In genomic region chr18:51097046-51097822, GRCh38 we compare ENCODE assay signal across 17 cellular contexts.
"Had no signal": no experiment of that assay in that cellular context is flagged by ENCODE, and none has a peak within 500 bp of the region (broad histone marks: within the 10 kb centered on the region; RNA-seq: fewer than 3 reads in every experiment).

No MANE protein-coding gene starts in this region.

- H3K27ac ChIP-seq: ascending aorta, epithelial cell of prostate, gastrocnemius medialis, right atrium auricular region, skin epidermis, suprapubic skin had no signal

- H3K4me3 Mint-ChIP-seq: dendritic cell treated with granulocyte-macrophage colony-stimulating factor and Interleukin-4, amounts not matched to agents 40 ng/mL and 50 ng/mL, for 4 days; immature natural killer cell; nephron had no signal

- H3K36me3 ChIP-seq: ascending aorta, gastrocnemius medialis, heart left ventricle, right atrium auricular region, suprapubic skin had no signal

- ATAC-seq: gastrocnemius medialis; heart left ventricle; stimulated activated naive CD8-positive, alpha-beta T cell treated with anti-CD3 and anti-CD28 coated beads, Interleukin-15, Interleukin-2, amounts not matched to agents 100 U/mL and 50 U/mL, for 24 hours had no signal

- DNase-seq: activated naive CD4-positive, alpha-beta T cell; gastrocnemius medialis; heart left ventricle; immature natural killer cell; mesendoderm; occipital lobe; stimulated activated CD4-positive, alpha-beta T cell treated with anti-CD3 and anti-CD28 coated beads, Interleukin-4, amount 100 ng/mL, for 24 hours; stimulated activated naive CD8-positive, alpha-beta T cell treated with anti-CD3 and anti-CD28 coated beads, Interleukin-15, Interleukin-2, amounts not matched to agents 100 U/mL and 50 U/mL, for 24 hours; trophoblast cell had no signal

- H3K27ac Mint-ChIP-seq: dendritic cell treated with granulocyte-macrophage colony-stimulating factor and Interleukin-4, amounts not matched to agents 40 ng/mL and 50 ng/mL, for 4 days; immature natural killer cell; nephron had no signal

- H3K27me3 ChIP-seq: ascending aorta, gastrocnemius medialis, heart left ventricle, right atrium auricular region, suprapubic skin had no signal

- H3K4me1 Mint-ChIP-seq: nephron had no signal

- H3K4me3 ChIP-seq: ascending aorta, gastrocnemius medialis, heart left ventricle, right atrium auricular region, skin epidermis, suprapubic skin had no signal

- FAIRE-seq: bronchial epithelial cell had no signal

- H3K4me1 ChIP-seq: ascending aorta, gastrocnemius medialis, right atrium auricular region, suprapubic skin had no signal

- H3K9me3 ChIP-seq: ascending aorta, right atrium auricular region, suprapubic skin had no signal

- H3K9me3 Mint-ChIP-seq: dendritic cell treated with granulocyte-macrophage colony-stimulating factor and Interleukin-4, amounts not matched to agents 40 ng/mL and 50 ng/mL, for 4 days had no signal
